ENCODE assay signal across 8 cellular contexts in the genomic region with DNA sequence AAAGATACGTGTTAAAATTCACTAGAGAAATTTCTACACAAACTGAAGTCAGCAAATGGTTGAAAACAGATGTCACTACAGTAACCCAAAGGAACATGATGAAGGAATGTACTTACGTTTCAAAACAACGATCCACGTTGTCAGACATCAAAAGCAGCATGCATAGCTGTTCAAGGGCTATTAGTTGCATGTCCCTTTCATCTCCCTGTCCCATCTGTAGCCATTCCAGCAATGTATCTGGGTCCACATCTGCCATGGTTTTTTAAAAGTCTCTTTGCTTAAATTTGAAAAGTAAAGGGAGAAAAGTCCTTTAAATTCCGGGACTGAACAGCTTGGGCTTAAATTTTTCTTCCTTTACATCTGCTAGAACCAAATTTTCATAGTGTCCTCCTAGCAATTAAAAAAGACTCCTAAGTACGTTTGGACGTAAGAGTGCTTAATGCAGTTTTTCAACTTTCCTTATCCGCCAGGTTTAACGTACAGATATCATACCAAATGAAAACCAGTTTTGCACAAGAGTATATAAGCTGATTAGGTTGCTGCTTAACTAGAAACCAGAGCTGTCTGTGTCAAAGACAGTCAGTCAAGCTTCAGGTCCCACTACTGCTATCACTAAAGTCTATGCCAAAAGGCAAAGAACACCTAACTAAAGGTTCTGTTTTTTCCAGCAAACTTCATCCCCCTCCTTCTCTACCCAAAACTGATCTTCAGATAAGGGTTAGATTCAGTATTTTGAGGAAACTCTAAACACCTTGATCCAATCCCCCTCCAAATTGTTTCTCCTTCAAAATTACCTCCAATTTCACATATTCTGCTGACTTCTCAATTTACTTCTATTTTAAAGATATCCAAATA. TPM values are rescaled to one million over a fixed set of nuclear protein-coding genes. Genes with fewer than 3 reads are reported as not detected.
DNase-seq lines count a peak whose midpoint lies in the region; ATAC-seq and TF ChIP-seq lines count a peak whose summit lies in the region.

No MANE protein-coding gene starts in this region.

- TF ChIP-seq CTCF in CD4-positive, alpha-beta T cell (IDR thresholded peaks at IDR 0.05): no peak
- TF ChIP-seq CTCF in HL-60 (IDR thresholded peaks at IDR 0.05; ENCODE audit: insufficient read depth, low read length) (no peak), ovary (IDR thresholded peaks at IDR 0.05) (no peak)

- H3K9me3 Mint-ChIP-seq in CD4-positive, alpha-beta T cell: no peaks in the 10 kb centered on the region

- no peak for ATAC-seq in CD4-positive, alpha-beta T cell (ENCODE audit: poor library complexity)
- ATAC-seq in T-helper 17 cell (no peak), GM19324 (IDR thresholded peaks at IDR 0.05; ENCODE audit: low FRiP score, unreplicated experiment) (no peak), GM18873 (IDR thresholded peaks at IDR 0.05; ENCODE audit: low FRiP score, unreplicated experiment) (no peak)

- H3K27me3 Mint-ChIP-seq in CD4-positive, alpha-beta T cell: no peaks in the 10 kb centered on the region
- H3K27me3 Mint-ChIP-seq in T-helper 17 cell: no peaks in the 10 kb centered on the region

- no peak for TF ChIP-seq EP300 in ovary (IDR thresholded peaks at IDR 0.05)

- TF ChIP-seq POLR2A in ovary (IDR thresholded peaks at IDR 0.05): no peak

- H3K4me1 Mint-ChIP-seq in CD4-positive, alpha-beta T cell (ENCODE audit: low read depth): peaks cover 72% of the 10 kb centered on the region
- peaks cover 37% of the 10 kb centered on the region for H3K4me1 Mint-ChIP-seq in T-helper 17 cell

- H3K9me3 ChIP-seq in CD4-positive, alpha-beta T cell (ENCODE audit: control insufficient read depth, low read length): no peaks in the 10 kb centered on the region
- H3K9me3 ChIP-seq in T-helper 17 cell (ENCODE audit: control insufficient read depth, low read length, poor library complexity, severe bottlenecking) (no peaks in the 10 kb centered on the region), ovary (no peaks in the 10 kb centered on the region)

- intact Hi-C loops in CD4-positive, alpha-beta T cell (cut with DNase I, micrococcal nuclease): loop anchor here (2.0 to 10.0 kb wide), 14 partner anchors 13 to 1001 kb away; partner anchors contain the start of genes AP4S1 (in 2 of the 2), ARHGAP5 (in 2 of the 2), HEATR5A (in 2 of the 2) and STRN3 (in 2 of the 2)
- intact Hi-C loops in ovary (cut with DNase I): loop anchor here in 2 of 4 donors (10.0 kb wide), 2 partner anchors 139 to 149 kb away; no protein-coding TSS in a partner anchor

- peaks cover 60% of the 10 kb centered on the region for H3K36me3 Mint-ChIP-seq in CD4-positive, alpha-beta T cell (ENCODE audit: low read depth)
- H3K36me3 Mint-ChIP-seq in T-helper 17 cell (ENCODE audit: low read depth): no peaks in the 10 kb centered on the region

- 3 to 5% (median 4%) methylated on average over 9 of the region's 9 CpGs for WGBS in ovary, 3 donors

- no peaks in the 10 kb centered on the region for H3K27me3 ChIP-seq in CD4-positive, alpha-beta T cell (ENCODE audit: control insufficient read depth, insufficient read depth, low read length)
- H3K27me3 ChIP-seq in HL-60 (ENCODE audit: insufficient read depth, poor library complexity, severe bottlenecking) (no peaks in the 10 kb centered on the region), ovary (no peaks in the 10 kb centered on the region)

- peak overlapping the region; percentile 57 for H3K4me3 ChIP-seq in HL-60 (replicated peaks; ENCODE audit: insufficient read depth, low read length)
- peak overlapping the region; percentile 83 for H3K4me3 ChIP-seq in ovary

- POLR2A ChIA-PET in CD4-positive, alpha-beta T cell (lab: Charles Lee): interaction anchor here (0.9 to 4.5 kb wide), 6 partner anchors 11 to 871 kb away, joined by 3 to 54 read pairs (median 8); partner anchors contain the start of genes ARHGAP5, HEATR5A and STRN3

- H3K4me3 Mint-ChIP-seq in CD4-positive, alpha-beta T cell: peak overlapping the region; percentile 84
- H3K4me3 Mint-ChIP-seq in T-helper 17 cell: peak overlapping the region; percentile 97

- no peak overlapping the region for H3K27ac ChIP-seq in CD4-positive, alpha-beta T cell (ENCODE audit: low read depth, low read length)
- H3K27ac ChIP-seq in HL-60 (replicated peaks): peak overlapping the region; percentile 97
- peak overlapping the region; percentile 98 to 99 for H3K27ac ChIP-seq in ovary

- no peak for DNase-seq in CD4-positive, alpha-beta T cell
- DNase-seq in HL-60 (ENCODE audit: low read depth in 1 of 2, low spot score in 1 of 2) (no peak), T-helper 17 cell (no peak), fibroblast of gingiva (ENCODE audit: low read depth) (peak; percentile 89), ovary (no peak), mesenteric fat pad (ENCODE audit: low spot score) (no peak)

- peaks cover 3% of the 10 kb centered on the region for H3K4me1 ChIP-seq in ovary (ENCODE audit: insufficient read depth)

- H3K36me3 ChIP-seq in ovary: no peaks in the 10 kb centered on the region

- peak overlapping the region; percentile 97 for H3K27ac Mint-ChIP-seq in CD4-positive, alpha-beta T cell
- peak overlapping the region; percentile 98 for H3K27ac Mint-ChIP-seq in T-helper 17 cell

- CTCF ChIA-PET in CD4-positive, alpha-beta T cell (lab: Charles Lee): interaction anchor here (2.9 kb wide), 1 partner anchor 214 kb away, joined by 15 read pairs; the partner anchor contains the start of gene HEATR5A

RNA-seq across cellular contexts. Expression of gene HECTD1, which starts 1.7 kb away (rescaled TPM):
- total RNA-seq in CD4-positive, alpha-beta T cell: 100 to 1,000 TPM; 162 to 168 TPM
- 100 to 1,000 TPM; 170 to 181 TPM for total RNA-seq in T-helper 17 cell
- total RNA-seq in ovary: 100 to 1,000 TPM; 124 to 186 (median 151) TPM
- 10 to 100 TPM; 59.7 to 79.4 TPM for polyA plus RNA-seq in ovary
- total RNA-seq in mesenteric fat pad: 164 TPM
